9 cellular contexts compared by ENCODE assay signal in genomic region chr4:125244848-125245450, GRCh38.
DNase-seq lines count a peak whose midpoint lies in the region; ATAC-seq and TF ChIP-seq lines count a peak whose summit lies in the region.
"Had no signal": no experiment of that assay in that cellular context is flagged by ENCODE, and none has a peak within 500 bp of the region (broad histone marks: within the 10 kb centered on the region; RNA-seq: fewer than 3 reads in every experiment).

No MANE protein-coding gene starts in this region.

- H3K4me3 Mint-ChIP-seq in stimulated activated effector memory CD8-positive, alpha-beta T cell treated with anti-CD3 and anti-CD28 coated beads, Interleukin-12 subunit alpha, Interleukin-12 subunit beta, amount 100 ng/mL, for 72 hours, result no peak overlapping the region

- no peaks in the 10 kb centered on the region for H3K27me3 ChIP-seq in mammary epithelial cell (ENCODE audit: insufficient read depth, low read length)
- no peaks in the 10 kb centered on the region for H3K27me3 ChIP-seq in right lobe of liver

- CTCF ChIA-PET in mammary epithelial cell (lab: Charles Lee; ENCODE audit: low non-redundant PET) (no interaction called here), HEK293T (lab: Yijun Ruan, JAX) (no interaction called here)

- no peaks in the 10 kb centered on the region for H3K79me2 ChIP-seq in mammary epithelial cell (ENCODE audit: insufficient read depth, low read length)

- POLR2A ChIA-PET in HEK293T (lab: Yijun Ruan, JAX), result no interaction called here

- H2AFZ ChIP-seq in mammary epithelial cell (ENCODE audit: low read depth, low read length), result no peak overlapping the region

- TF ChIP-seq CTCF in AG10803 (conservative IDR thresholded peaks at IDR 0.05; ENCODE audit: low read length), result peak; percentile 57
- peak; percentile 47 for TF ChIP-seq CTCF in LNCAP (IDR thresholded peaks at IDR 0.05)
- TF ChIP-seq CTCF in mammary epithelial cell (conservative IDR thresholded peaks at IDR 0.05 in 1 of 2, IDR thresholded peaks at IDR 0.05 in 1 of 2; ENCODE audit: extremely low read depth in 1 of 2, insufficient read depth in 1 of 2, low read depth in 1 of 2, low read length in 2 of 2), result peak; percentile 27 to 36
- peak; percentile 36 to 38 (median 37) for TF ChIP-seq CTCF in right lobe of liver (IDR thresholded peaks at IDR 0.05)

- no TSS peak for BruUV-seq in mammary epithelial cell (replicated peaks; lab: Mats Ljungman, UMichigan)

- H3K27ac Mint-ChIP-seq in stimulated activated effector memory CD8-positive, alpha-beta T cell treated with anti-CD3 and anti-CD28 coated beads, Interleukin-12 subunit alpha, Interleukin-12 subunit beta, amount 100 ng/mL, for 72 hours, result no peak overlapping the region

- H3K4me1 ChIP-seq in mammary epithelial cell (ENCODE audit: insufficient read depth, low read length) (peaks cover 7% of the 10 kb centered on the region), right lobe of liver (no peaks in the 10 kb centered on the region)

- TF ChIP-seq POLR2A in right lobe of liver (IDR thresholded peaks at IDR 0.05), result no peak

- H3K4me2 ChIP-seq in mammary epithelial cell (ENCODE audit: insufficient read depth, low read depth, low read length), result no peak overlapping the region

- H3K4me3 ChIP-seq in AG10803 (ENCODE audit: low read length) (no peak overlapping the region), mammary epithelial cell (replicated peaks in 1 of 3; ENCODE audit: insufficient read depth in 1 of 3, low read depth in 2 of 3, low read length in 3 of 3) (no peak overlapping the region), right lobe of liver (no peak overlapping the region)

- no peaks in the 10 kb centered on the region for H3K9me3 Mint-ChIP-seq in stimulated activated effector memory CD8-positive, alpha-beta T cell treated with anti-CD3 and anti-CD28 coated beads, Interleukin-12 subunit alpha, Interleukin-12 subunit beta, amount 100 ng/mL, for 72 hours

- H3K9me3 ChIP-seq in mammary epithelial cell (replicated peaks; ENCODE audit: insufficient read depth, low read length), result no peaks in the 10 kb centered on the region
- no peaks in the 10 kb centered on the region for H3K9me3 ChIP-seq in right lobe of liver

- H3K36me3 Mint-ChIP-seq in stimulated activated effector memory CD8-positive, alpha-beta T cell treated with anti-CD3 and anti-CD28 coated beads, Interleukin-12 subunit alpha, Interleukin-12 subunit beta, amount 100 ng/mL, for 72 hours, result no peaks in the 10 kb centered on the region

- no peaks in the 10 kb centered on the region for H4K20me1 ChIP-seq in mammary epithelial cell (ENCODE audit: insufficient read depth, low read length)

- in situ Hi-C loops in mammary epithelial cell (cut with MboI; ENCODE audit: low sequenced_read_pairs in 2 of 2), result loop anchor here (10.0 to 25.0 kb wide), 2 partner anchors 908 to 910 kb away; no protein-coding TSS in a partner anchor

- no peaks in the 10 kb centered on the region for H3K4me1 Mint-ChIP-seq in stimulated activated effector memory CD8-positive, alpha-beta T cell treated with anti-CD3 and anti-CD28 coated beads, Interleukin-12 subunit alpha, Interleukin-12 subunit beta, amount 100 ng/mL, for 72 hours

- H3K36me3 ChIP-seq in mammary epithelial cell (ENCODE audit: insufficient read depth, low read length) (no peaks in the 10 kb centered on the region), right lobe of liver (no peaks in the 10 kb centered on the region)

- DNase-seq in AG10803 (ENCODE audit: low read depth), result peak; percentile 30
- DNase-seq in mammary epithelial cell, result peak; percentile 14
- no peak for DNase-seq in right lobe of liver
- no peak for DNase-seq in stimulated activated effector memory CD8-positive, alpha-beta T cell treated with anti-CD3 and anti-CD28 coated beads, Interleukin-12 subunit alpha, Interleukin-12 subunit beta, amount 100 ng/mL, for 72 hours (ENCODE audit: low spot score in 2 of 2)
- no peak for DNase-seq in HEK293T (ENCODE audit: extremely low spot score)
- DNase-seq: activated CD4-positive, CD25-positive, alpha-beta regulatory T cell treated with anti-CD3 and anti-CD28 coated beads, Interleukin-2, amount 50 U/mL, for 72 hours had no signal

- ATAC-seq in right lobe of liver, result no peak
- ATAC-seq in HG03520 (IDR thresholded peaks at IDR 0.05; ENCODE audit: unreplicated experiment), result no peak
- no peak for ATAC-seq in stimulated activated effector memory CD8-positive, alpha-beta T cell treated with anti-CD3 and anti-CD28 coated beads, Interleukin-12 subunit alpha, Interleukin-12 subunit beta, amount 100 ng/mL, for 72 hours
- no peak for ATAC-seq in HG03139 (IDR thresholded peaks at IDR 0.05; ENCODE audit: unreplicated experiment)

- 47% methylated on average over 2 of the region's 2 CpGs for WGBS in mammary epithelial cell (ENCODE audit: low coverage, missing lambda C conversion rate)
- 19% methylated on average over 2 of the region's 2 CpGs for WGBS in right lobe of liver (ENCODE audit: insufficient coverage, low coverage, low lambda C conversion rate, missing lambda C conversion rate)

- no peak overlapping the region for H3K27ac ChIP-seq in mammary epithelial cell (ENCODE audit: insufficient read depth, low read depth, low read length)
- H3K27ac ChIP-seq in right lobe of liver, result no peak overlapping the region

- intact Hi-C loops in mammary epithelial cell (cut with micrococcal nuclease), result loop anchor here (1.0 to 10.0 kb wide), 5 partner anchors 140 to 980 kb away; partner anchors contain the start of gene ANKRD50
- intact Hi-C loops in right lobe of liver (cut with DNase I), result no loop called here

- dilution Hi-C loops in mammary epithelial cell (cut with HindIII; ENCODE audit: low sequenced_read_pairs), result no loop called here

- no peak overlapping the region for H3K9ac ChIP-seq in mammary epithelial cell (ENCODE audit: insufficient read depth, low read length)

TF ChIP-seq in HEK293T, 16 proteins besides CTCF, POLR2A, EP300 and RAD21:
- TF ChIP-seq SUZ12 (IDR thresholded peaks at IDR 0.05) (no peak), PKNOX1 (IDR thresholded peaks at IDR 0.05) (no peak), FOXA1 (IDR thresholded peaks at IDR 0.05) (no peak), LEF1 (IDR thresholded peaks at IDR 0.05; ENCODE audit: borderline replicate concordance) (no peak), HDGF (IDR thresholded peaks at IDR 0.05; ENCODE audit: borderline replicate concordance) (no peak), ZNF384 (IDR thresholded peaks at IDR 0.05) (no peak), BHLHE40 (IDR thresholded peaks at IDR 0.05; ENCODE audit: borderline replicate concordance) (no peak), CTBP1 (IDR thresholded peaks at IDR 0.05; ENCODE audit: borderline replicate concordance) (no peak), FOXK2 (IDR thresholded peaks at IDR 0.05) (no peak), L3MBTL2 (conservative IDR thresholded peaks at IDR 0.05) (no peak), FOXM1 (IDR thresholded peaks at IDR 0.05; ENCODE audit: borderline replicate concordance) (no peak), ELF4 (IDR thresholded peaks at IDR 0.05) (no peak), SP1 (IDR thresholded peaks at IDR 0.05) (no peak), TARDBP (IDR thresholded peaks at IDR 0.05) (no peak), ARNT (IDR thresholded peaks at IDR 0.05) (no peak)

Comparison
In these comparisons a context has a peak if more than half of its experiments do, and no peak if none do; other contexts are left out.
1. DNase-seq: peak in AG10803 (single experiment) and mammary epithelial cell (single experiment); none in right lobe of liver (0 of 3), stimulated activated effector memory CD8-positive, alpha-beta T cell treated with anti-CD3 and anti-CD28 coated beads, Interleukin-12 subunit alpha, Interleukin-12 subunit beta, amount 100 ng/mL, for 72 hours (0 of 2) and HEK293T (single experiment).
2. Peak in every context shown above with its lines, with median percentiles within 50 percentile points of each other: CTCF ChIP-seq.